In genomic region chr7:142379445-142379844, GRCh38 we compare ENCODE assay signal across 19 cellular contexts.
"Had no signal": no experiment of that assay in that cellular context is flagged by ENCODE, and none has a peak within 500 bp of the region (broad histone marks: within the 10 kb centered on the region; RNA-seq: fewer than 3 reads in every experiment).

No MANE protein-coding gene starts in this region.

- H3K9ac ChIP-seq: parathyroid adenoma had no signal

- H3K4me3 ChIP-seq: gastrocnemius medialis, heart left ventricle, lung, suprapubic skin, upper lobe of left lung had no signal

- H3K36me3 ChIP-seq: gastrocnemius medialis, heart left ventricle, suprapubic skin, upper lobe of left lung had no signal

- H3K4me1 ChIP-seq: upper lobe of left lung had no signal

- H3K27me3 ChIP-seq: gastrocnemius medialis, suprapubic skin, upper lobe of left lung had no signal

- H2AFZ ChIP-seq: parathyroid adenoma had no signal

- ATAC-seq: activated T-cell treated with anti-CD3 and anti-CD28 coated beads, Interleukin-2, amount 50 U/mL, for 72 hours; esophagus mucosa; gastrocnemius medialis; heart left ventricle; left lobe of liver; natural killer cell treated with Interleukin-12 subunit alpha and Interleukin-12 subunit beta and Interleukin-15 and Interleukin-18, amount 100 ng/mL, for 72 hours; stimulated activated naive CD8-positive, alpha-beta T cell treated with anti-CD3 and anti-CD28 coated beads, Interleukin-15, amount 100 ng/mL, for 72 hours had no signal

- H3K79me2 ChIP-seq: parathyroid adenoma had no signal

- DNase-seq: activated CD4-positive, alpha-beta T cell treated with anti-CD3 and anti-CD28 coated beads for 1 hour; activated effector memory CD4-positive, alpha-beta T cell treated with anti-CD3 and anti-CD28 coated beads, Interleukin-2, amount 50 U/mL, for 16 hours; activated T-cell treated with anti-CD3 and anti-CD28 coated beads, Interleukin-2, amount 50 U/mL, for 72 hours; effector CD4-positive, alpha-beta T cell; gastrocnemius medialis; heart left ventricle; kidney; stimulated activated CD4-positive, alpha-beta T cell treated with anti-CD3 and anti-CD28 coated beads, Interleukin-2, amount 100 ng/mL, for 24 hours; stimulated activated naive CD8-positive, alpha-beta T cell treated with anti-CD3 and anti-CD28 coated beads, Interleukin-15, amount 100 ng/mL, for 72 hours; T-helper 2 cell; upper lobe of left lung had no signal

- H3K9me3 ChIP-seq: gastrocnemius medialis, heart left ventricle, suprapubic skin, upper lobe of left lung had no signal

- FAIRE-seq: bronchial epithelial cell, kidney had no signal

- H3K27ac ChIP-seq: gastrocnemius medialis, heart left ventricle, parathyroid adenoma, suprapubic skin, upper lobe of left lung, VCaP had no signal
